ENCODE assay signal across 25 cellular contexts in genomic region chr20:2757001-2757400, GRCh38. TPM values are rescaled to one million over a fixed set of nuclear protein-coding genes. Genes with fewer than 3 reads are reported as not detected.
"Had no signal": no experiment of that assay in that cellular context is flagged by ENCODE, and none has a peak within 500 bp of the region (broad histone marks: within the 10 kb centered on the region; RNA-seq: fewer than 3 reads in every experiment).

No MANE protein-coding gene starts in this region.

- H3K36me3 ChIP-seq: adrenal gland had no signal

- H3K27ac ChIP-seq: adrenal gland had no signal

- ATAC-seq: activated T-helper 17 cell treated with anti-CD3 and anti-CD28 coated beads, Interleukin-2, amount 50 U/mL, for 72 hours had no signal

- H3K9me3 Mint-ChIP-seq: activated B cell treated with CpG ODN at 0.5 μM for 24 hours; activated CD4-positive, alpha-beta T cell treated with anti-CD3 and anti-CD28 coated beads, Interleukin-2, amount 10 ng/mL, durations not matched to agents 24 days and 14 days; activated naive CD8-positive, alpha-beta T cell treated with anti-CD3 and anti-CD28 coated beads, Interleukin-2, amount 10 ng/mL, durations not matched to agents 7 days and 5 days; activated T-helper 17 cell treated with anti-CD3 and anti-CD28 coated beads, Interleukin-2, amount 50 U/mL, for 72 hours; T-helper 1 cell treated with Interleukin-12 subunit alpha and Interleukin-12 subunit beta and Interleukin-4 antibody, amounts not matched to agents 30 μg/mL and 1 μg/mL, for 36 hours had no signal

- DNase-seq: activated B cell treated with CpG ODN at 0.5 μM for 24 hours; activated CD4-positive, alpha-beta T cell treated with anti-CD3 and anti-CD28 coated beads for 1 hour; activated CD4-positive, alpha-beta T cell treated with anti-CD3 and anti-CD28 coated beads, Interleukin-2, amount 10 ng/mL, durations not matched to agents 24 days and 14 days; activated CD4-positive, alpha-beta T cell treated with anti-CD3 and anti-CD28 coated beads, Interleukin-2, amount 50 U/mL, for 48 hours; activated gamma-delta T cell; activated naive CD4-positive, alpha-beta T cell treated with anti-CD3 and anti-CD28 coated beads, Interleukin-2, amount 50 U/mL, for 16 hours; activated naive CD8-positive, alpha-beta T cell treated with anti-CD3 and anti-CD28 coated beads, Interleukin-2, amount 10 ng/mL, durations not matched to agents 7 days and 5 days; anterior cingulate cortex; cerebellar nuclear complex; NCI-H1048; NCI-H146; NCI-H187 treated with DMSO at 0.1 percent for 48 hours; NCI-H2081 treated with DMSO at 0.1 percent for 48 hours; NCI-H446; NCI-H524; PC-3; SHP77; T-helper 9 cell had no signal

- H3K4me3 Mint-ChIP-seq: activated B cell treated with CpG ODN at 0.5 μM for 24 hours; activated CD4-positive, alpha-beta T cell treated with anti-CD3 and anti-CD28 coated beads, Interleukin-2, amount 10 ng/mL, durations not matched to agents 24 days and 14 days; activated naive CD8-positive, alpha-beta T cell treated with anti-CD3 and anti-CD28 coated beads, Interleukin-2, amount 10 ng/mL, durations not matched to agents 7 days and 5 days; activated T-helper 17 cell treated with anti-CD3 and anti-CD28 coated beads, Interleukin-2, amount 50 U/mL, for 72 hours; T-helper 1 cell treated with Interleukin-12 subunit alpha and Interleukin-12 subunit beta and Interleukin-4 antibody, amounts not matched to agents 30 μg/mL and 1 μg/mL, for 36 hours had no signal

- H3K36me3 Mint-ChIP-seq: activated naive CD8-positive, alpha-beta T cell treated with anti-CD3 and anti-CD28 coated beads, Interleukin-2, amount 10 ng/mL, durations not matched to agents 7 days and 5 days had no signal

- H3K4me3 ChIP-seq: adrenal gland had no signal

- H3K9me3 ChIP-seq: adrenal gland had no signal

- H3K27ac Mint-ChIP-seq: activated B cell treated with CpG ODN at 0.5 μM for 24 hours; activated CD4-positive, alpha-beta T cell treated with anti-CD3 and anti-CD28 coated beads, Interleukin-2, amount 10 ng/mL, durations not matched to agents 24 days and 14 days; activated naive CD8-positive, alpha-beta T cell treated with anti-CD3 and anti-CD28 coated beads, Interleukin-2, amount 10 ng/mL, durations not matched to agents 7 days and 5 days; activated T-helper 17 cell treated with anti-CD3 and anti-CD28 coated beads, Interleukin-2, amount 50 U/mL, for 72 hours; T-helper 1 cell treated with Interleukin-12 subunit alpha and Interleukin-12 subunit beta and Interleukin-4 antibody, amounts not matched to agents 30 μg/mL and 1 μg/mL, for 36 hours had no signal

RNA-seq across cellular contexts. Expression of gene CPXM1, which starts 43.4 kb away (rescaled TPM):
- total RNA-seq: LHCN-M2, PC-3 had no signal

RNA-seq across cellular contexts. Expression of gene C20orf141, which starts 57.8 kb away (rescaled TPM):
- total RNA-seq: activated B cell treated with CpG ODN at 0.5 μM for 24 hours; activated CD4-positive, alpha-beta T cell treated with anti-CD3 and anti-CD28 coated beads, Interleukin-2, amount 10 ng/mL, durations not matched to agents 24 days and 14 days; activated naive CD8-positive, alpha-beta T cell treated with anti-CD3 and anti-CD28 coated beads, Interleukin-2, amount 10 ng/mL, durations not matched to agents 7 days and 5 days; activated T-helper 17 cell treated with anti-CD3 and anti-CD28 coated beads, Interleukin-2, amount 50 U/mL, for 72 hours; adrenal gland; cardiac septum; LHCN-M2; M059J; PC-3; SK-MEL-5 had no signal

RNA-seq across cellular contexts. Expression of gene TMEM239, which starts 59.2 kb away (rescaled TPM):
- total RNA-seq: activated B cell treated with CpG ODN at 0.5 μM for 24 hours; activated CD4-positive, alpha-beta T cell treated with anti-CD3 and anti-CD28 coated beads, Interleukin-2, amount 10 ng/mL, durations not matched to agents 24 days and 14 days; activated naive CD8-positive, alpha-beta T cell treated with anti-CD3 and anti-CD28 coated beads, Interleukin-2, amount 10 ng/mL, durations not matched to agents 7 days and 5 days; activated T-helper 17 cell treated with anti-CD3 and anti-CD28 coated beads, Interleukin-2, amount 50 U/mL, for 72 hours; adrenal gland; cardiac septum; LHCN-M2; M059J; SK-MEL-5 had no signal
